In genomic region chr1:6597777-6598131, GRCh38 we compare ENCODE assay signal across 8 cellular contexts. TPM values are rescaled to one million over a fixed set of nuclear protein-coding genes. Genes with fewer than 3 reads are reported as not detected.
DNase-seq lines count a peak whose midpoint lies in the region; TF ChIP-seq lines count a peak whose summit lies in the region.
"Had no signal": no experiment of that assay in that cellular context is flagged by ENCODE, and none has a peak within 500 bp of the region (broad histone marks: within the 10 kb centered on the region; RNA-seq: fewer than 3 reads in every experiment).

No MANE protein-coding gene starts in this region.

- no peak overlapping the region for H3K4me3 ChIP-seq in prostate gland
- H3K4me3 ChIP-seq: PC-9 had no signal

- TF ChIP-seq POLR2A in prostate gland (IDR thresholded peaks at IDR 0.05): no peak

- H3K36me3 ChIP-seq in prostate gland: peaks cover 16 to 35% of the 10 kb centered on the region in 2 donors

- no peaks in the 10 kb centered on the region for H3K9me3 ChIP-seq in prostate gland

- no peaks in the 10 kb centered on the region for H3K27me3 ChIP-seq in prostate gland (replicated peaks; ENCODE audit: insufficient read depth)
- H3K27me3 ChIP-seq: dorsolateral prefrontal cortex had no signal

- peak overlapping the region; percentile 4 to 9 for H3K27ac ChIP-seq in prostate gland
- H3K27ac ChIP-seq: PC-9 had no signal

- peaks cover 30% of the 10 kb centered on the region for H3K4me1 ChIP-seq in prostate gland (replicated peaks)

- no peak for DNase-seq in prostate gland (ENCODE audit: low spot score)
- no peak for DNase-seq in superior temporal gyrus (ENCODE audit: extremely low spot score)
- DNase-seq: activated CD4-positive, alpha-beta T cell treated with anti-CD3 and anti-CD28 coated beads for 48 hours; NCI-H1092; PC-9 had no signal

- intact Hi-C loops in prostate gland (cut with DNase I): no loop called here

- 88% methylated on average over 6 of the region's 6 CpGs for WGBS in prostate gland

- no peak for TF ChIP-seq CTCF in prostate gland (IDR thresholded peaks at IDR 0.05)

RNA-seq across cellular contexts. Expression of gene KLHL21, which starts 4.9 kb away (rescaled TPM):
- 100 to 1,000 TPM in 1 of 2 donors, 10 to 100 TPM in 1; 67.1 to 111 TPM for total RNA-seq in prostate gland

RNA-seq across cellular contexts. Expression of gene PHF13, which starts 15.8 kb away (rescaled TPM):
- 10 to 100 TPM; 13.8 to 79.2 TPM for total RNA-seq in prostate gland

RNA-seq across cellular contexts. Expression of gene ZBTB48, which starts 18.0 kb away (rescaled TPM):
- 10 to 100 TPM; 41.3 to 51.0 TPM for total RNA-seq in prostate gland

RNA-seq across cellular contexts. Expression of gene THAP3, which starts 26.9 kb away (rescaled TPM):
- total RNA-seq in prostate gland: 10 to 100 TPM; 37.6 to 42.1 TPM

RNA-seq across cellular contexts. Expression of gene TAS1R1, which starts 42.6 kb away (rescaled TPM):
- total RNA-seq in prostate gland: 1 to 10 TPM in 1 of 2 donors, not detected in 1; 1.5 TPM
- total RNA-seq: kidney epithelial cell, PC-9, ureter had no signal
